In the genomic region with DNA sequence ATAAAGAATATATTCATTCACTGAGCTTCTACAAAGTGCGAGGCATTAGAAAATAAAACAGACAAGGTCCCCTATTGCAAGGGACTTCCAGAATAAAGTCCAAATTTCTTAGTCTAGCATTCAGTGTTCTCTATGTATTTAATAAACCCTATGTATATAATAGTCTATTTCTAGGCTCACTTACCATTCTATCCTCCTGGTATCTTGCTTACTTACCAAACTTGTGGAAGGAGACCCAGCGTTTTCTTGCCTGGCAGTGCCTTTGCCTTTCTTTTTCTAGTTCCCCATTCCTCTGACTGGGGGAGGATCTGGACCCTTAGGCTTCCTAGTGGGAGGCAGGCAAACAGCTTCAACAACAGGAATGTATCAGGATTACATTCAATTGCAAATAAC, we compare ENCODE assay signal across 8 cellular contexts. TPM values are rescaled to one million over a fixed set of nuclear protein-coding genes. Genes with fewer than 3 reads are reported as not detected.
DNase-seq lines count a peak whose midpoint lies in the region; ATAC-seq and TF ChIP-seq lines count a peak whose summit lies in the region.

No MANE protein-coding gene starts in this region.

- intact Hi-C loops in Right ventricle myocardium inferior (cut with DNase I) = loop anchor here (2.0 kb wide), 1 partner anchor 46 kb away; no protein-coding TSS in a partner anchor
- intact Hi-C loops in ascending aorta (cut with DNase I) = loop anchor here (2.0 kb wide), 1 partner anchor 42 kb away; no protein-coding TSS in a partner anchor
- intact Hi-C loops in upper lobe of right lung (cut with DNase I) = no loop called here

- H3K4me1 ChIP-seq in cardiac muscle cell (ENCODE audit: low read depth) = peaks cover 12% of the 10 kb centered on the region
- peaks cover 0 to 22% of the 10 kb centered on the region in 2 donors for H3K4me1 ChIP-seq in ascending aorta
- peaks cover 23% of the 10 kb centered on the region for H3K4me1 ChIP-seq in upper lobe of right lung

- no peak for DNase-seq in cardiac muscle cell (ENCODE audit: low read depth in 1 of 2, low spot score in 1 of 2)
- DNase-seq in Right ventricle myocardium inferior (ENCODE audit: missing footprints) = no peak
- DNase-seq in ascending aorta (ENCODE audit: low spot score in 2 of 2) = no peak
- DNase-seq in medulla oblongata (ENCODE audit: extremely low spot score) = peak; percentile 20
- no peak for DNase-seq in upper lobe of right lung
- DNase-seq in iPS-NIHi11 (ENCODE audit: low spot score) = no peak
- DNase-seq in COLO829 (ENCODE audit: low spot score) = no peak

- ATAC-seq in Right ventricle myocardium inferior (no peak), upper lobe of right lung (no peak), HG03432 (IDR thresholded peaks at IDR 0.05; ENCODE audit: unreplicated experiment) (no peak)

- H3K4me3 ChIP-seq in cardiac muscle cell = peak overlapping the region; percentile 64
- H3K4me3 ChIP-seq in ascending aorta = peak overlapping the region; percentile 99 to 100
- peak overlapping the region; percentile 85 for H3K4me3 ChIP-seq in upper lobe of right lung

- peaks cover 11% of the 10 kb centered on the region for H3K27me3 ChIP-seq in cardiac muscle cell
- H3K27me3 ChIP-seq in ascending aorta = no peaks in the 10 kb centered on the region
- H3K27me3 ChIP-seq in upper lobe of right lung = no peaks in the 10 kb centered on the region

- TF ChIP-seq CTCF in cardiac muscle cell (IDR thresholded peaks at IDR 0.05; ENCODE audit: low read depth, low read length) (no peak), ascending aorta (IDR thresholded peaks at IDR 0.05) (no peak), upper lobe of right lung (IDR thresholded peaks at IDR 0.05) (no peak)

- peak overlapping the region; percentile 84 for H3K27ac ChIP-seq in cardiac muscle cell
- H3K27ac ChIP-seq in ascending aorta = peak overlapping the region; percentile 93 to 99
- peak overlapping the region; percentile 88 for H3K27ac ChIP-seq in upper lobe of right lung

- H3K9me3 ChIP-seq in cardiac muscle cell (ENCODE audit: low read depth) (no peaks in the 10 kb centered on the region), ascending aorta (no peaks in the 10 kb centered on the region), upper lobe of right lung (no peaks in the 10 kb centered on the region)

- H3K36me3 ChIP-seq in cardiac muscle cell (no peaks in the 10 kb centered on the region), ascending aorta (no peaks in the 10 kb centered on the region), upper lobe of right lung (no peaks in the 10 kb centered on the region)

RNA-seq across cellular contexts. Expression of gene RNF19B, which starts 0.6 kb away (rescaled TPM):
- total RNA-seq in cardiac muscle cell (15.8 and 28.5 TPM in 2 replicates), Right ventricle myocardium inferior (15.5 TPM), ascending aorta (40.0 TPM), upper lobe of right lung (34.3 TPM)
- polyA plus RNA-seq in cardiac muscle cell = 16.2 and 17.8 TPM in 2 replicates
